2 cellular contexts compared by ENCODE assay signal in genomic region chr15:52054858-52055257, GRCh38.
TF ChIP-seq lines count a peak whose summit lies in the region.

No MANE protein-coding gene starts in this region.

TF ChIP-seq in HEK293, 187 proteins besides CTCF, POLR2A, EP300 and RAD21:
- 0 out of 2 replicates have a peak, but pooled peaks have one; percentile 49 for TF ChIP-seq ZNF121 (tag by site-specific recombination; IDR thresholded peaks at IDR 0.05)
TF ChIP-seq in HEK293: peak in this region for 1; not testable (repeated sequence) for 186.

TF ChIP-seq in liver, 16 proteins besides CTCF, POLR2A, EP300 and RAD21:
- peak; percentile 69 to 73 for TF ChIP-seq RXRA (IDR thresholded peaks at IDR 0.05)
- peak in 1 of 2 donors; percentile 53 for TF ChIP-seq HNF4A (conservative IDR thresholded peaks at IDR 0.05)
